Comparison of ENCODE assay signal across 11 cellular contexts in genomic region chr10:109668703-109669102, GRCh38.
"Had no signal": no experiment of that assay in that cellular context is flagged by ENCODE, and none has a peak within 500 bp of the region (broad histone marks: within the 10 kb centered on the region; RNA-seq: fewer than 3 reads in every experiment).

No MANE protein-coding gene starts in this region.

- H3K27ac ChIP-seq: GM23248 had no signal

- H3K27ac Mint-ChIP-seq: GM23338, H9, HFFc6 had no signal

- H3K4me2 ChIP-seq: GM23338 had no signal

- H3K4me3 ChIP-seq: GM23248, GM23338, HAP-1 had no signal

- FAIRE-seq: H1, H54 had no signal

- ATAC-seq: GM23338, HCT116 had no signal

- H3K36me3 ChIP-seq: HAP-1 had no signal

- DNase-seq: GM23248, GOT3, H7, H9, HCEC 1CT, HFFc6 had no signal

- H3K4me3 Mint-ChIP-seq: GM23338, H9, HFFc6 had no signal

- H3K4me1 Mint-ChIP-seq: GM23338, H9 had no signal

- H3K9ac ChIP-seq: GM23248 had no signal

- H3K4me1 ChIP-seq: HAP-1 had no signal

- H2AFZ ChIP-seq: GM23248, GM23338 had no signal

- H3K9me3 ChIP-seq: HAP-1 had no signal
